In genomic region chr12:130014485-130014807, GRCh38 we compare ENCODE assay signal across 13 cellular contexts.
DNase-seq lines count a peak whose midpoint lies in the region; ATAC-seq, FAIRE-seq and TF ChIP-seq lines count a peak whose summit lies in the region.
"Had no signal": no experiment of that assay in that cellular context is flagged by ENCODE, and none has a peak within 500 bp of the region (broad histone marks: within the 10 kb centered on the region; RNA-seq: fewer than 3 reads in every experiment).

No MANE protein-coding gene starts in this region.

- H4K20me1 ChIP-seq in HepG2 (ENCODE audit: insufficient read depth, low read length), result no peaks in the 10 kb centered on the region

- H3K4me1 ChIP-seq in HepG2 (ENCODE audit: insufficient read depth, low read length) (no peaks in the 10 kb centered on the region), right lobe of liver (no peaks in the 10 kb centered on the region)

- in situ Hi-C loops in HepG2 (cut with HindIII; ENCODE audit: extremely low pct_ligation_motif_present, low pct_unique_long_range_greater_than_20kb), result loop anchor here (10.0 kb wide), 1 partner anchor 1040 kb away; no protein-coding TSS in a partner anchor

- BruUV-seq in HepG2 (replicated peaks; lab: Mats Ljungman, UMichigan), result no TSS peak

- no peak overlapping the region for H3K4me3 ChIP-seq in HepG2 (replicated peaks in 1 of 3; ENCODE audit: insufficient read depth in 1 of 3, low read depth in 2 of 3, low read length in 3 of 3)
- H3K4me3 ChIP-seq in right lobe of liver, result no peak overlapping the region
- H3K4me3 ChIP-seq: smooth muscle cell had no signal

- POLR2A ChIA-PET in HepG2 (lab: Yijun Ruan, JAX), result no interaction called here

- no peak for FAIRE-seq in HepG2 (lab: Jason Lieb, UNC)

- no peak for TF ChIP-seq CTCF in HepG2 (CRISPR knock-in tag; IDR thresholded peaks at IDR 0.05)
- TF ChIP-seq CTCF in right lobe of liver (IDR thresholded peaks at IDR 0.05), result no peak
- no peak for TF ChIP-seq CTCF in glutamatergic neuron (IDR thresholded peaks at IDR 0.05; ENCODE audit: partially characterized antibody, unreplicated experiment)
- TF ChIP-seq CTCF in CD14-positive monocyte (IDR thresholded peaks at IDR 0.05), result no peak

- H3K4me3 Mint-ChIP-seq in glutamatergic neuron (ENCODE audit: unreplicated experiment), result no peak overlapping the region
- no peak overlapping the region for H3K4me3 Mint-ChIP-seq in CD14-positive monocyte
- H3K4me3 Mint-ChIP-seq: activated naive CD8-positive, alpha-beta T cell treated with anti-CD3 and anti-CD28 coated beads, Interleukin-2, amount 50 U/mL, for 24 hours; CD8-positive, alpha-beta T cell; dendritic cell treated with granulocyte-macrophage colony-stimulating factor and Interleukin-4, amounts not matched to agents 40 ng/mL and 50 ng/mL, for 4 days; neural crest cell had no signal

- intact Hi-C loops in HepG2 (cut with micrococcal nuclease; ENCODE audit: unreplicated experiment), result no loop called here
- intact Hi-C loops in right lobe of liver (cut with DNase I), result no loop called here
- intact Hi-C loops in CD14-positive monocyte (cut with micrococcal nuclease), result loop anchor here in 1 of 2 donors (10.0 kb wide), 1 partner anchor 1370 kb away; no protein-coding TSS in a partner anchor

- DNase-seq in HepG2 (ENCODE audit: low spot score), result no peak
- DNase-seq in right lobe of liver, result no peak
- DNase-seq in NCI-H526 (lab: John Stamatoyannopoulos, UW), result peak; percentile 5 to 67
- DNase-seq in glutamatergic neuron, result peak; percentile 41
- peak; percentile 78 for DNase-seq in superior temporal gyrus (ENCODE audit: extremely low spot score)
- no peak for DNase-seq in CD14-positive monocyte (ENCODE audit: low spot score)

- no peak overlapping the region for H2AFZ ChIP-seq in HepG2 (ENCODE audit: low read length)

- H3K79me2 ChIP-seq in HepG2 (ENCODE audit: insufficient read depth, low read length), result no peaks in the 10 kb centered on the region

- CTCF ChIA-PET in HepG2 (lab: Yijun Ruan, JAX; ENCODE audit: low intra/inter-chr PET ratio, low total read pairs), result interaction anchor here (1.2 kb wide), 1 partner anchor 17 kb away, joined by 3 read pairs; no protein-coding TSS in a partner anchor

- peaks cover 1 to 54% of the 10 kb centered on the region in 2 experiments; a peak in 2 of 5 replicates for H3K27me3 ChIP-seq in HepG2 (ENCODE audit: control insufficient read depth in 1 of 2, insufficient read depth in 2 of 2, low read length in 2 of 2)
- no peaks in the 10 kb centered on the region for H3K27me3 ChIP-seq in right lobe of liver

- TF ChIP-seq POLR2A in HepG2 (IDR thresholded peaks at IDR 0.05; ENCODE audit: insufficient read depth in 1 of 2, low read depth in 2 of 2, low read length in 2 of 2) (no peak), right lobe of liver (IDR thresholded peaks at IDR 0.05) (no peak)

- H3K27me3 Mint-ChIP-seq in glutamatergic neuron (ENCODE audit: unreplicated experiment), result no peaks in the 10 kb centered on the region
- peaks cover 0 to 7% (median 2%) of the 10 kb centered on the region in 3 donors for H3K27me3 Mint-ChIP-seq in CD14-positive monocyte (ENCODE audit: low read depth in 3 of 3)

- peak; percentile 22; the same call in 1 of the 3 replicates for ATAC-seq in HepG2
- ATAC-seq in right lobe of liver, result no peak
- ATAC-seq in HG02840 (IDR thresholded peaks at IDR 0.05; ENCODE audit: low FRiP score, unreplicated experiment), result no peak
- ATAC-seq in GM18502 (IDR thresholded peaks at IDR 0.05; ENCODE audit: poor library complexity, unreplicated experiment), result no peak
- ATAC-seq: CD8-positive, alpha-beta T cell had no signal

- H3K36me3 Mint-ChIP-seq in glutamatergic neuron (ENCODE audit: unreplicated experiment) (no peaks in the 10 kb centered on the region), CD14-positive monocyte (no peaks in the 10 kb centered on the region)
- H3K36me3 Mint-ChIP-seq: CD8-positive, alpha-beta T cell had no signal

- 10% methylated on average over 4 of the region's 11 CpGs for WGBS in HepG2 (ENCODE audit: low lambda C conversion rate)
- 10% methylated on average over 11 of the region's 11 CpGs for WGBS in right lobe of liver (ENCODE audit: insufficient coverage, low coverage, low lambda C conversion rate, missing lambda C conversion rate)

- H3K27ac ChIP-seq in HepG2 (ENCODE audit: extremely low read length, insufficient read depth, low read length) (no peak overlapping the region), right lobe of liver (no peak overlapping the region)

- H3K9me3 Mint-ChIP-seq in glutamatergic neuron (ENCODE audit: unreplicated experiment), result peaks cover 6% of the 10 kb centered on the region
- no peaks in the 10 kb centered on the region for H3K9me3 Mint-ChIP-seq in CD14-positive monocyte
- H3K9me3 Mint-ChIP-seq: activated naive CD8-positive, alpha-beta T cell treated with anti-CD3 and anti-CD28 coated beads, Interleukin-2, amount 50 U/mL, for 24 hours; CD8-positive, alpha-beta T cell; dendritic cell treated with granulocyte-macrophage colony-stimulating factor and Interleukin-4, amounts not matched to agents 40 ng/mL and 50 ng/mL, for 4 days; neural crest cell had no signal

- TF ChIP-seq RAD21 in HepG2 (CRISPR knock-in tag; IDR thresholded peaks at IDR 0.05), result no peak

- H3K9ac ChIP-seq in HepG2 (ENCODE audit: insufficient read depth, low read depth, low read length), result no peak overlapping the region

- H3K4me1 Mint-ChIP-seq in glutamatergic neuron (ENCODE audit: low read depth, unreplicated experiment) (no peaks in the 10 kb centered on the region), CD14-positive monocyte (no peaks in the 10 kb centered on the region)
- H3K4me1 Mint-ChIP-seq: activated naive CD8-positive, alpha-beta T cell treated with anti-CD3 and anti-CD28 coated beads, Interleukin-2, amount 50 U/mL, for 24 hours had no signal

- H3K4me2 ChIP-seq in HepG2 (ENCODE audit: low read depth, low read length), result no peak overlapping the region

- TF ChIP-seq EP300 in HepG2 (IDR thresholded peaks at IDR 0.05; ENCODE audit: low read depth in 2 of 2, low read length in 2 of 2) (no peak), HepG2 (CRISPR knock-in tag; IDR thresholded peaks at IDR 0.05; ENCODE audit: borderline replicate concordance) (no peak)

- H3K9me3 ChIP-seq in HepG2 (ENCODE audit: low read length), result no peaks in the 10 kb centered on the region
- H3K9me3 ChIP-seq in right lobe of liver, result no peaks in the 10 kb centered on the region

- H3K27ac Mint-ChIP-seq in glutamatergic neuron (ENCODE audit: unreplicated experiment) (no peak overlapping the region), CD14-positive monocyte (no peak overlapping the region)
- H3K27ac Mint-ChIP-seq: activated naive CD8-positive, alpha-beta T cell treated with anti-CD3 and anti-CD28 coated beads, Interleukin-2, amount 50 U/mL, for 24 hours; CD8-positive, alpha-beta T cell; dendritic cell treated with granulocyte-macrophage colony-stimulating factor and Interleukin-4, amounts not matched to agents 40 ng/mL and 50 ng/mL, for 4 days had no signal

- H3K36me3 ChIP-seq in HepG2 (replicated peaks in 1 of 2; ENCODE audit: control insufficient read depth in 1 of 2, insufficient read depth in 2 of 2, low read length in 2 of 2), result no peaks in the 10 kb centered on the region
- no peaks in the 10 kb centered on the region for H3K36me3 ChIP-seq in right lobe of liver

TF ChIP-seq in HepG2, 621 proteins besides CTCF, POLR2A, EP300 and RAD21:
- no peak for TF ChIP-seq ZGPAT (CRISPR knock-in tag; IDR thresholded peaks at IDR 0.05)

Comparison
In these comparisons a context has a peak if more than half of its experiments do, and no peak if none do; other contexts are left out.
1. DNase-seq: peak in NCI-H526 (2 of 2), glutamatergic neuron (single experiment) and superior temporal gyrus (single experiment); none in HepG2 (single experiment), right lobe of liver (0 of 3) and CD14-positive monocyte (single experiment).